17 cellular contexts compared by ENCODE assay signal in the genomic region with DNA sequence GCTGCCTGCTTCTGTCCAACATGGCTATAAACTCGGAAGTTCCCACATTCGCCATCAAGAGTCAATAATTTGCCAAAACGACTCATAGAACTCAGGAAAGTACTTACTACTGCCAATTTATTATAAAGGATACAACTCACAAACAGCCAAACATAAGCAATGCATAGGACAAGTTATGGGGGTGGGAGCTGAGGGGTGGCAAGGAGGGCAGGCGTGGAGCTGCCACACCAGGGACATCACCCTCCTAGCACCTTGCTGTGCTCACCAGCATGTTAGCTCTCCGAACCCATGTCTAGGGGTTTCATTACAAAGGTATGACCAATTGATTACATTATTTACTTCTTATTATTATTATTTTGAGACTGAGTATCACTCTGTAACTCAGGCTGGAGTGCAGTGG. TPM values are rescaled to one million over a fixed set of nuclear protein-coding genes. Genes with fewer than 3 reads are reported as not detected.
DNase-seq lines count a peak whose midpoint lies in the region; ATAC-seq, FAIRE-seq and TF ChIP-seq lines count a peak whose summit lies in the region.
"Had no signal": no experiment of that assay in that cellular context is flagged by ENCODE, and none has a peak within 500 bp of the region (broad histone marks: within the 10 kb centered on the region; RNA-seq: fewer than 3 reads in every experiment).

No MANE protein-coding gene starts in this region.

- no peak for DNase-seq in activated CD4-positive, alpha-beta memory T cell treated with anti-CD3 and anti-CD28 coated beads for 36 hours
- DNase-seq in activated CD4-positive, alpha-beta memory T cell treated with anti-CD3 and anti-CD28 coated beads, Interleukin-2, amount 10 ng/mL, durations not matched to agents 7 days and 5 days = no peak
- DNase-seq in CD8-positive, alpha-beta T cell = no peak
- DNase-seq in T-helper 17 cell (no peak), small intestine (no peak)
- DNase-seq in naive thymus-derived CD8-positive, alpha-beta T cell = no peak
- DNase-seq: COR-L47, DMS153, GOT3, NCI-H1092 treated with DMSO at 0.1 percent for 48 hours, NCI-H2081 treated with DMSO at 0.1 percent for 48 hours, NCI-H510A treated with DMSO at 0.1 percent for 48 hours, NCI-H82, PC-9 had no signal

- H3K4me1 ChIP-seq in CD8-positive, alpha-beta T cell (ENCODE audit: insufficient read depth, low read length) = no peaks in the 10 kb centered on the region
- H3K4me1 ChIP-seq in small intestine (ENCODE audit: control insufficient read depth in 2 of 2, insufficient read depth in 1 of 2, low read depth in 1 of 2, low read length in 1 of 2) = no peaks in the 10 kb centered on the region

- no peak overlapping the region for H3K4me3 ChIP-seq in CD8-positive, alpha-beta T cell (ENCODE audit: low read depth, low read length)
- no peak overlapping the region for H3K4me3 ChIP-seq in small intestine (ENCODE audit: low read depth in 1 of 2, low read length in 2 of 2)
- H3K4me3 ChIP-seq: PC-9 had no signal

- no peak overlapping the region for H3K27ac ChIP-seq in CD8-positive, alpha-beta T cell (ENCODE audit: low read depth, low read length)
- H3K27ac ChIP-seq in small intestine (ENCODE audit: low read depth in 1 of 2, low read length in 1 of 2) = no peak overlapping the region
- H3K27ac ChIP-seq: C4-2B, PC-9 had no signal

- H3K36me3 Mint-ChIP-seq in activated CD4-positive, alpha-beta memory T cell treated with anti-CD3 and anti-CD28 coated beads for 36 hours = peaks cover 72% of the 10 kb centered on the region
- H3K36me3 Mint-ChIP-seq in activated CD4-positive, alpha-beta memory T cell treated with anti-CD3 and anti-CD28 coated beads, Interleukin-2, amount 10 ng/mL, durations not matched to agents 7 days and 5 days (ENCODE audit: low read depth) = peaks cover 89% of the 10 kb centered on the region
- H3K36me3 Mint-ChIP-seq in CD8-positive, alpha-beta T cell = peaks cover 89% of the 10 kb centered on the region
- peaks cover 8% of the 10 kb centered on the region for H3K36me3 Mint-ChIP-seq in T-helper 17 cell (ENCODE audit: low read depth)
- H3K36me3 Mint-ChIP-seq in naive thymus-derived CD8-positive, alpha-beta T cell = peaks cover 11 to 99% (median 32%) of the 10 kb centered on the region in 3 donors

- WGBS in small intestine, 3 donors = 80 to 83% (median 81%) methylated on average over 5 of the region's 5 CpGs

- H3K9me3 ChIP-seq in CD8-positive, alpha-beta T cell (ENCODE audit: low read length) = no peaks in the 10 kb centered on the region
- H3K9me3 ChIP-seq in T-helper 17 cell (ENCODE audit: control insufficient read depth, low read length, poor library complexity, severe bottlenecking) (no peaks in the 10 kb centered on the region), small intestine (ENCODE audit: control insufficient read depth, low read depth) (no peaks in the 10 kb centered on the region)

- H3K36me3 ChIP-seq in CD8-positive, alpha-beta T cell (ENCODE audit: insufficient read depth, low read length) = peaks cover 60% of the 10 kb centered on the region
- H3K36me3 ChIP-seq in small intestine (ENCODE audit: control insufficient read depth in 2 of 2, insufficient read depth in 2 of 2, low read length in 2 of 2) = peaks cover 35 to 36% of the 10 kb centered on the region in 2 donors

- H3K27me3 ChIP-seq in CD8-positive, alpha-beta T cell (ENCODE audit: insufficient read depth, low read length) = no peaks in the 10 kb centered on the region
- H3K27me3 ChIP-seq in small intestine (ENCODE audit: control insufficient read depth in 2 of 2, insufficient read depth in 2 of 2, low read length in 2 of 2) = no peaks in the 10 kb centered on the region

- TF ChIP-seq CTCF in CD8-positive, alpha-beta T cell (IDR thresholded peaks at IDR 0.05) = no peak

- CTCF ChIA-PET in activated CD4-positive, alpha-beta memory T cell treated with anti-CD3 and anti-CD28 coated beads for 36 hours (lab: Charles Lee) = interaction anchor here (0.9 kb wide), 1 partner anchor 167 kb away, joined by 3 read pairs; no protein-coding TSS in a partner anchor
- CTCF ChIA-PET in activated CD4-positive, alpha-beta memory T cell treated with anti-CD3 and anti-CD28 coated beads, Interleukin-2, amount 10 ng/mL, durations not matched to agents 7 days and 5 days (lab: Charles Lee) = no interaction called here
- CTCF ChIA-PET in CD8-positive, alpha-beta T cell (lab: Charles Lee) = interaction anchor here (1.1 to 1.3 kb wide), 2 partner anchors 9 to 78 kb away, joined by 3 to 5 read pairs; no protein-coding TSS in a partner anchor

- POLR2A ChIA-PET in activated CD4-positive, alpha-beta memory T cell treated with anti-CD3 and anti-CD28 coated beads for 36 hours (lab: Charles Lee) = interaction anchor here (1.6 to 4.4 kb wide), 2 partner anchors 10 to 12 kb away, joined by 3 to 20 read pairs; partner anchors contain the start of gene EIF2S2
- POLR2A ChIA-PET in activated CD4-positive, alpha-beta memory T cell treated with anti-CD3 and anti-CD28 coated beads, Interleukin-2, amount 10 ng/mL, durations not matched to agents 7 days and 5 days (lab: Charles Lee) = interaction anchor here (1.0 to 6.1 kb wide), 2 partner anchors 9 to 13 kb away, joined by 9 to 53 read pairs; partner anchors contain the start of gene EIF2S2
- POLR2A ChIA-PET in CD8-positive, alpha-beta T cell (lab: Charles Lee) = no interaction called here
- POLR2A ChIA-PET in naive thymus-derived CD8-positive, alpha-beta T cell (lab: Charles Lee) = no interaction called here

- no peak overlapping the region for H3K4me3 Mint-ChIP-seq in activated CD4-positive, alpha-beta memory T cell treated with anti-CD3 and anti-CD28 coated beads for 36 hours
- no peak overlapping the region for H3K4me3 Mint-ChIP-seq in activated CD4-positive, alpha-beta memory T cell treated with anti-CD3 and anti-CD28 coated beads, Interleukin-2, amount 10 ng/mL, durations not matched to agents 7 days and 5 days
- no peak overlapping the region for H3K4me3 Mint-ChIP-seq in CD8-positive, alpha-beta T cell
- no peak overlapping the region for H3K4me3 Mint-ChIP-seq in T-helper 17 cell
- H3K4me3 Mint-ChIP-seq in naive thymus-derived CD8-positive, alpha-beta T cell = no peak overlapping the region

- peak overlapping the region; percentile 10 for H3K27ac Mint-ChIP-seq in activated CD4-positive, alpha-beta memory T cell treated with anti-CD3 and anti-CD28 coated beads for 36 hours
- no peak overlapping the region for H3K27ac Mint-ChIP-seq in activated CD4-positive, alpha-beta memory T cell treated with anti-CD3 and anti-CD28 coated beads, Interleukin-2, amount 10 ng/mL, durations not matched to agents 7 days and 5 days
- H3K27ac Mint-ChIP-seq in CD8-positive, alpha-beta T cell = peak overlapping the region; percentile 45
- H3K27ac Mint-ChIP-seq in T-helper 17 cell = peak overlapping the region; percentile 51
- H3K27ac Mint-ChIP-seq in naive thymus-derived CD8-positive, alpha-beta T cell = peak overlapping the region in 6 of 10 donors; percentile 29 to 65 (median 52)

- peaks cover 39% of the 10 kb centered on the region for H3K4me1 Mint-ChIP-seq in activated CD4-positive, alpha-beta memory T cell treated with anti-CD3 and anti-CD28 coated beads for 36 hours (ENCODE audit: low read depth)
- H3K4me1 Mint-ChIP-seq in activated CD4-positive, alpha-beta memory T cell treated with anti-CD3 and anti-CD28 coated beads, Interleukin-2, amount 10 ng/mL, durations not matched to agents 7 days and 5 days = peaks cover 31% of the 10 kb centered on the region
- H3K4me1 Mint-ChIP-seq in CD8-positive, alpha-beta T cell (ENCODE audit: low read depth) = peaks cover 25% of the 10 kb centered on the region
- peaks cover 9% of the 10 kb centered on the region for H3K4me1 Mint-ChIP-seq in T-helper 17 cell
- peaks cover 7 to 21% (median 12%) of the 10 kb centered on the region in 4 donors for H3K4me1 Mint-ChIP-seq in naive thymus-derived CD8-positive, alpha-beta T cell

- no peaks in the 10 kb centered on the region for H3K9me3 Mint-ChIP-seq in activated CD4-positive, alpha-beta memory T cell treated with anti-CD3 and anti-CD28 coated beads for 36 hours
- no peaks in the 10 kb centered on the region for H3K9me3 Mint-ChIP-seq in activated CD4-positive, alpha-beta memory T cell treated with anti-CD3 and anti-CD28 coated beads, Interleukin-2, amount 10 ng/mL, durations not matched to agents 7 days and 5 days
- no peaks in the 10 kb centered on the region for H3K9me3 Mint-ChIP-seq in CD8-positive, alpha-beta T cell
- no peaks in the 10 kb centered on the region for H3K9me3 Mint-ChIP-seq in naive thymus-derived CD8-positive, alpha-beta T cell

- no peak for FAIRE-seq in small intestine (lab: Jason Lieb, UNC)

- H3K27me3 Mint-ChIP-seq in activated CD4-positive, alpha-beta memory T cell treated with anti-CD3 and anti-CD28 coated beads for 36 hours = no peaks in the 10 kb centered on the region
- H3K27me3 Mint-ChIP-seq in activated CD4-positive, alpha-beta memory T cell treated with anti-CD3 and anti-CD28 coated beads, Interleukin-2, amount 10 ng/mL, durations not matched to agents 7 days and 5 days = no peaks in the 10 kb centered on the region
- no peaks in the 10 kb centered on the region for H3K27me3 Mint-ChIP-seq in CD8-positive, alpha-beta T cell (ENCODE audit: low read depth)
- H3K27me3 Mint-ChIP-seq in T-helper 17 cell = no peaks in the 10 kb centered on the region
- no peaks in the 10 kb centered on the region for H3K27me3 Mint-ChIP-seq in naive thymus-derived CD8-positive, alpha-beta T cell

- ATAC-seq in CD8-positive, alpha-beta T cell = no peak
- no peak for ATAC-seq in T-helper 17 cell
- no peak for ATAC-seq in naive thymus-derived CD8-positive, alpha-beta T cell
- ATAC-seq in HG03139 (IDR thresholded peaks at IDR 0.05; ENCODE audit: unreplicated experiment) = no peak
- ATAC-seq: Right ventricle myocardium inferior had no signal

- intact Hi-C loops in activated CD4-positive, alpha-beta memory T cell treated with anti-CD3 and anti-CD28 coated beads for 36 hours (cut with micrococcal nuclease) = no loop called here
- intact Hi-C loops in CD8-positive, alpha-beta T cell (cut with DNase I, micrococcal nuclease) = no loop called here

RNA-seq across cellular contexts. Expression of gene EIF2S2, which starts 12.4 kb away (rescaled TPM):
- total RNA-seq in activated CD4-positive, alpha-beta memory T cell treated with anti-CD3 and anti-CD28 coated beads for 36 hours = 100 to 1,000 TPM; 151 to 155 TPM
- 100 to 1,000 TPM; 106 to 108 TPM for total RNA-seq in activated CD4-positive, alpha-beta memory T cell treated with anti-CD3 and anti-CD28 coated beads, Interleukin-2, amount 10 ng/mL, durations not matched to agents 7 days and 5 days
- 10 to 100 TPM; 19.4 to 19.6 TPM for total RNA-seq in CD8-positive, alpha-beta T cell
- total RNA-seq in T-helper 17 cell = 10 to 100 TPM; 18.8 to 20.6 TPM
- total RNA-seq in naive thymus-derived CD8-positive, alpha-beta T cell = 10 to 100 TPM; 61.9 to 66.5 TPM
- polyA plus RNA-seq in naive thymus-derived CD8-positive, alpha-beta T cell = 10 to 100 TPM; 17.5 to 21.6 (median 20.2) TPM
- 10 to 100 TPM; 41.4 to 93.5 (median 62.7) TPM for polyA plus RNA-seq in small intestine

Comparison
In these comparisons a context has a peak if more than half of its experiments do, and no peak if none do; other contexts are left out.
1. POLR2A ChIA-PET loops: an anchor here in activated CD4-positive, alpha-beta memory T cell treated with anti-CD3 and anti-CD28 coated beads for 36 hours (1.6 to 4.4 kb wide) and activated CD4-positive, alpha-beta memory T cell treated with anti-CD3 and anti-CD28 coated beads, Interleukin-2, amount 10 ng/mL, durations not matched to agents 7 days and 5 days (1.0 to 6.1 kb wide); none called in CD8-positive, alpha-beta T cell and naive thymus-derived CD8-positive, alpha-beta T cell.